Comparison of ENCODE assay signal across 21 cellular contexts in genomic region chr9:91405343-91406077, GRCh38.
"Had no signal": no experiment of that assay in that cellular context is flagged by ENCODE, and none has a peak within 500 bp of the region (broad histone marks: within the 10 kb centered on the region; RNA-seq: fewer than 3 reads in every experiment).

No MANE protein-coding gene starts in this region.

- H3K4me1 Mint-ChIP-seq: nephron had no signal

- H3K4me3 ChIP-seq: gastroesophageal sphincter, heart left ventricle, left lung, thyroid gland had no signal

- H3K27ac ChIP-seq: gastroesophageal sphincter, heart left ventricle, left lung, thyroid gland had no signal

- H3K9me3 Mint-ChIP-seq: nephron had no signal

- H3K27me3 ChIP-seq: gastroesophageal sphincter, heart left ventricle, left lung, thyroid gland had no signal

- ATAC-seq: activated T-helper 17 cell treated with anti-CD3 and anti-CD28 coated beads, Interleukin-2, amount 50 U/mL, for 72 hours; esophagus mucosa; gastroesophageal sphincter; heart left ventricle; left lung had no signal

- H3K27ac Mint-ChIP-seq: activated T-helper 17 cell treated with anti-CD3 and anti-CD28 coated beads, Interleukin-2, amount 50 U/mL, for 72 hours; mesothelial cell of epicardium; nephron had no signal

- H3K9me3 ChIP-seq: gastroesophageal sphincter, heart left ventricle, left lung, thyroid gland had no signal

- DNase-seq: activated CD4-positive, alpha-beta T cell treated with anti-CD3 and anti-CD28 coated beads, Interleukin-2, amount 50 U/mL, for 4 hours; activated CD4-positive, CD25-positive, alpha-beta regulatory T cell treated with anti-CD3 and anti-CD28 coated beads, Interleukin-2, amount 50 U/mL, for 72 hours; activated naive CD4-positive, alpha-beta T cell treated with Interleukin-2 at 50 U/mL for 16 hours; activated T-cell treated with anti-CD3 and anti-CD28 coated beads for 4 hours; aorta; cerebellar nuclear complex; effector CD8-positive, alpha-beta T cell; heart left ventricle; left lung; nucleus accumbens; posterior cingulate gyrus; retina; stimulated activated CD8-positive, alpha-beta memory T cell treated with anti-CD3 and anti-CD28 coated beads, Interleukin-4, amount 100 ng/mL, for 48 hours; stimulated activated naive CD4-positive, alpha-beta T cell; SW 1271; thyroid gland had no signal

- H3K4me3 Mint-ChIP-seq: activated T-helper 17 cell treated with anti-CD3 and anti-CD28 coated beads, Interleukin-2, amount 50 U/mL, for 72 hours; mesothelial cell of epicardium; nephron had no signal
